Comparison of ENCODE assay signal across 1 cellular context in genomic region chr19:35644206-35644986, GRCh38.
TF ChIP-seq lines count a peak whose summit lies in the region.

No MANE protein-coding gene starts in this region.

TF ChIP-seq in GM12878, 131 proteins besides CTCF, POLR2A, EP300 and RAD21 (continued from another document):
- TF ChIP-seq SKIL (IDR thresholded peaks at IDR 0.05; ENCODE audit: low read depth, poor library complexity, severe bottlenecking) = no peak
- TF ChIP-seq FOXM1 (IDR thresholded peaks at IDR 0.05; ENCODE audit: low read depth, low read length) = no peak
